Comparison of ENCODE assay signal across 31 cellular contexts in genomic region chr10:47457528-47457820, GRCh38. TPM values are rescaled to one million over a fixed set of nuclear protein-coding genes. Genes with fewer than 3 reads are reported as not detected.
"Had no signal": no experiment of that assay in that cellular context is flagged by ENCODE, and none has a peak within 500 bp of the region (broad histone marks: within the 10 kb centered on the region; RNA-seq: fewer than 3 reads in every experiment).

No MANE protein-coding gene starts in this region.

- H3K27me3 ChIP-seq: cardiac muscle cell had no signal

- H3K9me3 ChIP-seq: SK-N-SH had no signal

- H3K36me3 ChIP-seq: brain microvascular endothelial cell, cardiac muscle cell had no signal

- ATAC-seq: activated CD8-positive, alpha-beta T cell treated with anti-CD3 and anti-CD28 coated beads for 36 hours; Panc1; Right ventricle myocardium inferior had no signal

- H3K4me2 ChIP-seq: KMS-11, SK-N-SH had no signal

- DNase-seq: activated CD4-positive, CD25-positive, alpha-beta regulatory T cell; activated CD8-positive, alpha-beta T cell treated with anti-CD3 and anti-CD28 coated beads for 36 hours; activated gamma-delta T cell treated with Interleukin-2 at 50 U/mL for 16 hours; activated naive CD4-positive, alpha-beta T cell treated with anti-CD3 and anti-CD28 coated beads, Interleukin-2, amount 10 ng/mL, durations not matched to agents 7 days and 5 days; activated naive CD8-positive, alpha-beta T cell treated with anti-CD3 and anti-CD28 coated beads for 36 hours; activated T-cell treated with anti-CD3 and anti-CD28 coated beads for 4 hours; activated T-cell treated with anti-CD3 and anti-CD28 coated beads, Interleukin-2, amount 50 U/mL, for 48 hours; brain microvascular endothelial cell; NCI-H1092; NCI-H1417 treated with DMSO at 0.1 percent for 48 hours; NCI-H1694; NCI-H2029; NCI-H2107; NCI-H2171 treated with DMSO at 0.1 percent for 48 hours; NCI-H226; NCI-H526 treated with DMSO at 0.1 percent for 48 hours; NK-92 treated with Interleukin-12 subunit alpha and Interleukin-12 subunit beta, amount 100 ng/mL, for 24 hours; OCI-M1; RPMI8226; SK-N-SH; T-helper 1 cell had no signal

- H3K27ac ChIP-seq: cardiac muscle cell, KMS-11, VCaP had no signal

- H3K4me3 ChIP-seq: cardiac muscle cell had no signal

- H3K9ac ChIP-seq: KMS-11, SK-N-SH had no signal

RNA-seq across cellular contexts. Expression of gene ANXA8, which starts 26.4 kb away (rescaled TPM):
- total RNA-seq: activated CD8-positive, alpha-beta T cell treated with anti-CD3 and anti-CD28 coated beads for 36 hours; activated naive CD8-positive, alpha-beta T cell treated with anti-CD3 and anti-CD28 coated beads for 36 hours; NCI-H460 had no signal

RNA-seq across cellular contexts. Expression of gene FAM25G, which starts 34.0 kb away (rescaled TPM):
- total RNA-seq: activated CD8-positive, alpha-beta T cell treated with anti-CD3 and anti-CD28 coated beads for 36 hours; activated naive CD8-positive, alpha-beta T cell treated with anti-CD3 and anti-CD28 coated beads for 36 hours; activated T-helper 2 cell treated with anti-CD3 and anti-CD28 coated beads, Interferon-gamma antibody, Interleukin-2, Interleukin-4, amounts not matched to agents 10 μg/mL and 5 μg/mL and 100 μg/mL, durations not matched to agents 14 hours and 24 hours and 36 hours; cardiac muscle cell; MCF 10A; NCI-H460; Right ventricle myocardium inferior; T-helper 2 cell treated with Interferon-gamma antibody and Interleukin-4, amounts not matched to agents 100 ng/mL and 5 ng/mL, for 36 hours had no signal
- polyA plus RNA-seq: adipose tissue, cardiac muscle cell, SK-N-SH had no signal
